In the genomic region with DNA sequence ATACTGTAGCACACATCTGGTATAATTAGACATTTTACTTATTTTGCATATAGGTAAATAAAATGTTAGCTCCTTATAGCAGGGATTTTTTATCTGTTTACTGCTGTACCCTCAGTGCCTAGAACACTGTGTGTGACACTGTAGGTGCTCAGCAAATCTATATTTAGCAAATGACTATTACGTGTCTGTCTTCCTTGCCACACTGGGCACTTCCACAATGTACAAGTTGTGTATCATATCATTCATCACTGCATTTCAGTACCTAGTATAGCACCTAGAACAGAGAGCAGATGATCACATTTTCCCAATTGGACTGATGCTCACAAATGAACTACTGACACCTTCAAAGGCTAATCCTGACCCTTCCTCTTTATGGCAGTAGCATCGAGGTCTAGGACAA, we compare ENCODE assay signal across 30 cellular contexts.
"Had no signal": no experiment of that assay in that cellular context is flagged by ENCODE, and none has a peak within 500 bp of the region (broad histone marks: within the 10 kb centered on the region; RNA-seq: fewer than 3 reads in every experiment).

No MANE protein-coding gene starts in this region.

- H3K27me3 ChIP-seq: ascending aorta, body of pancreas, breast epithelium, MG63, SJCRH30 had no signal

- DNase-seq: activated B cell treated with CpG ODN at 0.5 μM for 24 hours; activated CD4-positive, alpha-beta memory T cell treated with anti-CD3 and anti-CD28 coated beads for 36 hours; activated CD4-positive, alpha-beta T cell treated with anti-CD3 and anti-CD28 coated beads for 4 hours; activated CD4-positive, alpha-beta T cell treated with anti-CD3 and anti-CD28 coated beads, Interleukin-2, amount 50 U/mL, for 1 hour; activated CD4-positive, CD25-positive, alpha-beta regulatory T cell treated with anti-CD3 and anti-CD28 coated beads, Interleukin-2, amount 50 U/mL, for 72 hours; activated CD8-positive, alpha-beta memory T cell treated with anti-CD3 and anti-CD28 coated beads, Interleukin-2, amount 50 U/mL, for 4 hours; activated gamma-delta T cell; activated naive CD4-positive, alpha-beta T cell treated with Interleukin-2 at 50 U/mL for 16 hours; activated naive CD8-positive, alpha-beta T cell treated with anti-CD3 and anti-CD28 coated beads, Interleukin-2, amount 10 ng/mL, durations not matched to agents 7 days and 5 days; activated T-cell treated with anti-CD3 and anti-CD28 coated beads for 4 hours; activated T-cell treated with anti-CD3 and anti-CD28 coated beads, Interleukin-2, amount 50 U/mL, for 48 hours; amygdala; body of pancreas; cerebellar nuclear complex; MG63; NCI-H1105; NCI-H1417 treated with DMSO at 0.1 percent for 48 hours; NCI-H187 treated with DMSO at 0.1 percent for 48 hours; NCI-H2081 treated with DMSO at 0.1 percent for 48 hours; NCI-H345; NCI-H524 treated with DMSO at 0.1 percent for 48 hours; SHP77; SJCRH30; T1000 had no signal

- FAIRE-seq: TTC549 had no signal

- H3K27ac ChIP-seq: ascending aorta, body of pancreas, breast epithelium, SJCRH30, SK-N-MC had no signal

- H3K9me3 ChIP-seq: ascending aorta, body of pancreas, MG63, SJCRH30 had no signal

- ATAC-seq: body of pancreas, Panc1 had no signal

- H3K27ac Mint-ChIP-seq: activated B cell treated with CpG ODN at 0.5 μM for 24 hours; activated CD4-positive, alpha-beta memory T cell treated with anti-CD3 and anti-CD28 coated beads for 36 hours; activated naive CD4-positive, alpha-beta T cell treated with anti-CD3 and anti-CD28 coated beads, Interleukin-2, amount 50 U/mL, for 24 hours; activated naive CD8-positive, alpha-beta T cell treated with anti-CD3 and anti-CD28 coated beads, Interleukin-2, amount 10 ng/mL, durations not matched to agents 7 days and 5 days had no signal

- H3K4me1 ChIP-seq: ascending aorta, body of pancreas, breast epithelium, SJCRH30 had no signal

- H3K4me3 ChIP-seq: ascending aorta, body of pancreas, breast epithelium, MG63, SJCRH30, SK-N-MC had no signal

- H3K4me3 Mint-ChIP-seq: activated B cell treated with CpG ODN at 0.5 μM for 24 hours; activated CD4-positive, alpha-beta memory T cell treated with anti-CD3 and anti-CD28 coated beads for 36 hours; activated naive CD4-positive, alpha-beta T cell treated with anti-CD3 and anti-CD28 coated beads, Interleukin-2, amount 50 U/mL, for 24 hours; activated naive CD8-positive, alpha-beta T cell treated with anti-CD3 and anti-CD28 coated beads, Interleukin-2, amount 10 ng/mL, durations not matched to agents 7 days and 5 days had no signal

- H3K4me1 Mint-ChIP-seq: activated B cell treated with CpG ODN at 0.5 μM for 24 hours; activated naive CD8-positive, alpha-beta T cell treated with anti-CD3 and anti-CD28 coated beads, Interleukin-2, amount 10 ng/mL, durations not matched to agents 7 days and 5 days had no signal

- H3K27me3 Mint-ChIP-seq: activated B cell treated with CpG ODN at 0.5 μM for 24 hours; activated CD4-positive, alpha-beta memory T cell treated with anti-CD3 and anti-CD28 coated beads for 36 hours; activated naive CD4-positive, alpha-beta T cell treated with anti-CD3 and anti-CD28 coated beads, Interleukin-2, amount 50 U/mL, for 24 hours; activated naive CD8-positive, alpha-beta T cell treated with anti-CD3 and anti-CD28 coated beads, Interleukin-2, amount 10 ng/mL, durations not matched to agents 7 days and 5 days had no signal

- H3K36me3 ChIP-seq: breast epithelium, MG63, SJCRH30 had no signal
